Comparison of ENCODE assay signal across 1 cellular context in genomic region chr11:106276859-106277436, GRCh38.
TF ChIP-seq lines count a peak whose summit lies in the region.

No MANE protein-coding gene starts in this region.

TF ChIP-seq in GM23338, 12 proteins besides CTCF, POLR2A, EP300 and RAD21 (continued from another document):
- TF ChIP-seq REST (IDR thresholded peaks at IDR 0.05; ENCODE audit: unreplicated experiment): no peak
- no peak for TF ChIP-seq POLR2AphosphoS5 (IDR thresholded peaks at IDR 0.05; ENCODE audit: low read depth)
